In genomic region chr16:57533618-57534336, GRCh38 we compare ENCODE assay signal across 10 cellular contexts. TPM values are rescaled to one million over a fixed set of nuclear protein-coding genes. Genes with fewer than 3 reads are reported as not detected.
A peak's percentile ranks its signal among the peaks of the same experiment; 100 is the strongest.
DNase-seq lines count a peak whose midpoint lies in the region; ATAC-seq and TF ChIP-seq lines count a peak whose summit lies in the region.
"Had no signal": no experiment of that assay in that cellular context is flagged by ENCODE, and none has a peak within 500 bp of the region (broad histone marks: within the 10 kb centered on the region; RNA-seq: fewer than 3 reads in every experiment).

No MANE protein-coding gene starts in this region.

- intact Hi-C loops in ovary (cut with DNase I), result no loop called here

- WGBS in ovary, 3 donors, result 24 to 37% (median 27%) methylated on average over 15 of the region's 15 CpGs

- POLR2A ChIA-PET in GM10248 (lab: Yijun Ruan, JAX), result interaction anchor here (0.6 kb wide), 1 partner anchor 48 kb away, joined by 3 read pairs; no protein-coding TSS in a partner anchor

- H3K27me3 ChIP-seq in ovary (no peaks in the 10 kb centered on the region), brain microvascular endothelial cell (replicated peaks) (no peaks in the 10 kb centered on the region)

- in situ Hi-C loops in brain microvascular endothelial cell (cut with HindIII; ENCODE audit: low pct_ligation_motif_present, low sequenced_read_pairs), result no loop called here

- no peak for TF ChIP-seq POLR2A in ovary (IDR thresholded peaks at IDR 0.05)

- TF ChIP-seq EP300 in ovary (IDR thresholded peaks at IDR 0.05), result no peak

- CTCF ChIA-PET in GM10248 (lab: Yijun Ruan, JAX), result interaction anchor here (0.7 to 1.7 kb wide), 2 partner anchors 11 to 14 kb away, joined by 3 to 7 read pairs; no protein-coding TSS in a partner anchor

- H3K27ac ChIP-seq in ovary (no peak overlapping the region), brain microvascular endothelial cell (no peak overlapping the region)

- no peak for TF ChIP-seq CTCF in GM10248 (IDR thresholded peaks at IDR 0.05; ENCODE audit: control extremely low read depth, extremely low read depth, low read depth, missing control alignments)
- TF ChIP-seq CTCF in ovary (IDR thresholded peaks at IDR 0.05), result no peak
- no peak for TF ChIP-seq CTCF in brain microvascular endothelial cell (IDR thresholded peaks at IDR 0.05; ENCODE audit: low read depth, low read length, missing control alignments)

- no peaks in the 10 kb centered on the region for H3K36me3 ChIP-seq in ovary
- no peaks in the 10 kb centered on the region for H3K36me3 ChIP-seq in brain microvascular endothelial cell (replicated peaks)

- H3K9me3 ChIP-seq in ovary, result no peaks in the 10 kb centered on the region

- ATAC-seq in HG02852 (IDR thresholded peaks at IDR 0.05; ENCODE audit: unreplicated experiment), result no peak
- ATAC-seq: PC-3 had no signal

- H3K4me3 ChIP-seq in ovary (no peak overlapping the region), brain microvascular endothelial cell (ENCODE audit: low read depth, low read length) (no peak overlapping the region)

- peak; percentile 14 for DNase-seq in GM10248 (ENCODE audit: extremely low spot score)
- DNase-seq in RPMI7951 (ENCODE audit: low read depth), result peak; percentile 16
- peak; percentile 44 for DNase-seq in effector CD8-positive, alpha-beta T cell (lab: John Stamatoyannopoulos, UW)
- peak; percentile 47 to 72 (median 58) for DNase-seq in ovary
- DNase-seq in NCI-H2029 treated with DMSO at 0.1 percent for 48 hours (lab: John Stamatoyannopoulos, UW), result no peak
- DNase-seq in brain microvascular endothelial cell, result no peak
- no peak for DNase-seq in amniotic stem cell (lab: John Stamatoyannopoulos, UW)
- DNase-seq: PC-3 had no signal

- H3K4me1 ChIP-seq in ovary (ENCODE audit: insufficient read depth), result peaks cover 9% of the 10 kb centered on the region

RNA-seq across cellular contexts. Expression of gene CCDC102A, which starts 2.6 kb away (rescaled TPM):
- 11.3 and 13.3 TPM in 2 replicates for total RNA-seq in RPMI7951 (2014; rRNA removed; shearing (Covaris generic))
- 10 to 100 TPM; 11.9 to 22.4 (median 15.6) TPM for total RNA-seq in ovary
- polyA plus RNA-seq in ovary, result 10 to 100 TPM in 1 of 2 donors, 1 to 10 TPM in 1; 5.9 to 10.2 TPM

RNA-seq across cellular contexts. Expression of gene ADGRG5, which starts 8.7 kb away (rescaled TPM):
- 0.24 TPM in 1 of 2 replicates, not detected in the other for total RNA-seq in RPMI7951 (2014; rRNA removed; shearing (Covaris generic))
- total RNA-seq in ovary, result under 1 TPM; 0.12 to 0.43 (median 0.27) TPM
- polyA plus RNA-seq in ovary, result under 1 TPM in 1 of 2 donors, not detected in 1; 0.15 TPM
- total RNA-seq: PC-3, skeletal muscle tissue had no signal

RNA-seq across cellular contexts. Expression of gene DOK4, which starts 47.5 kb away (rescaled TPM):
- total RNA-seq in RPMI7951 (2014; rRNA removed; shearing (Covaris generic)), result 16.4 and 17.9 TPM in 2 replicates
- total RNA-seq in ovary, result 10 to 100 TPM; 14.0 to 34.7 (median 29.2) TPM
- 10 to 100 TPM in 1 of 2 donors, 1 to 10 TPM in 1; 9.9 to 26.7 TPM for polyA plus RNA-seq in ovary

Comparison
In these comparisons a context has a peak if more than half of its experiments do, and no peak if none do; other contexts are left out.
1. DNase-seq: peak in GM10248 (single experiment), RPMI7951 (single experiment), effector CD8-positive, alpha-beta T cell (single experiment) and ovary (5 of 5); none in NCI-H2029 treated with DMSO at 0.1 percent for 48 hours (single experiment), brain microvascular endothelial cell (single experiment) and amniotic stem cell (single experiment).